ENCODE assay signal across 1 cellular context in the genomic region with DNA sequence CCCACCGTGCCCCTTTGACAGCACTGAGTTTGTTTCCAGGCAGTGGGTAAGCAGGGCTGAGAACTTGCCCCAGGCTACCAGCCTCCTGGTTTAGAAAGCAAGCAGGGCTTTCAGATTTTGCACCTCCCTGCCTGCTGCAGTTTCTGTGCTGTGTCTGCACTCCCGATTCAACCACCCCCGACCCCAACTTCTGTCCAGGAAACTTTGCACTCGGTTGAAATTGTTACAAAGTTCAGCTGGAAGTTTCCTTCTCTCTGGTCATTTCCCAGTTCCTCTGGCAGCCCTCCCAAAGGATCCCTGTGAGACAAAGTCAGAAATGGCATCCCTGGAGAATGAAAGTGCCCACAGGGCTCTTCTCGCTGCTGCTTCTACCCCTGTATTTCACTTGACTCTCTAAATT.
A peak's percentile ranks its signal among the peaks of the same experiment; 100 is the strongest.
TF ChIP-seq lines count a peak whose summit lies in the region.

No MANE protein-coding gene starts in this region.

TF ChIP-seq in HepG2, 621 proteins besides CTCF, POLR2A, EP300 and RAD21:
- no peak for TF ChIP-seq ZNF761 (CRISPR knock-in tag; conservative IDR thresholded peaks at IDR 0.05)
- TF ChIP-seq, protein P1, sequence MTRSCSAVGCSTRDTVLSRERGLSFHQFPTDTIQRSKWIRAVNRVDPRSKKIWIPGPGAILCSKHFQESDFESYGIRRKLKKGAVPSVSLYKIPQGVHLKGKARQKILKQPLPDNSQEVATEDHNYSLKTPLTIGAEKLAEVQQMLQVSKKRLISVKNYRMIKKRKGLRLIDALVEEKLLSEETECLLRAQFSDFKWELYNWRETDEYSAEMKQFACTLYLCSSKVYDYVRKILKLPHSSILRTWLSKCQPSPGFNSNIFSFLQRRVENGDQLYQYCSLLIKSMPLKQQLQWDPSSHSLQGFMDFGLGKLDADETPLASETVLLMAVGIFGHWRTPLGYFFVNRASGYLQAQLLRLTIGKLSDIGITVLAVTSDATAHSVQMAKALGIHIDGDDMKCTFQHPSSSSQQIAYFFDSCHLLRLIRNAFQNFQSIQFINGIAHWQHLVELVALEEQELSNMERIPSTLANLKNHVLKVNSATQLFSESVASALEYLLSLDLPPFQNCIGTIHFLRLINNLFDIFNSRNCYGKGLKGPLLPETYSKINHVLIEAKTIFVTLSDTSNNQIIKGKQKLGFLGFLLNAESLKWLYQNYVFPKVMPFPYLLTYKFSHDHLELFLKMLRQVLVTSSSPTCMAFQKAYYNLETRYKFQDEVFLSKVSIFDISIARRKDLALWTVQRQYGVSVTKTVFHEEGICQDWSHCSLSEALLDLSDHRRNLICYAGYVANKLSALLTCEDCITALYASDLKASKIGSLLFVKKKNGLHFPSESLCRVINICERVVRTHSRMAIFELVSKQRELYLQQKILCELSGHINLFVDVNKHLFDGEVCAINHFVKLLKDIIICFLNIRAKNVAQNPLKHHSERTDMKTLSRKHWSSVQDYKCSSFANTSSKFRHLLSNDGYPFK (CRISPR knock-in tag; IDR thresholded peaks at IDR 0.05; ENCODE audit: borderline replicate concordance): no peak
- TF ChIP-seq, protein P2, sequence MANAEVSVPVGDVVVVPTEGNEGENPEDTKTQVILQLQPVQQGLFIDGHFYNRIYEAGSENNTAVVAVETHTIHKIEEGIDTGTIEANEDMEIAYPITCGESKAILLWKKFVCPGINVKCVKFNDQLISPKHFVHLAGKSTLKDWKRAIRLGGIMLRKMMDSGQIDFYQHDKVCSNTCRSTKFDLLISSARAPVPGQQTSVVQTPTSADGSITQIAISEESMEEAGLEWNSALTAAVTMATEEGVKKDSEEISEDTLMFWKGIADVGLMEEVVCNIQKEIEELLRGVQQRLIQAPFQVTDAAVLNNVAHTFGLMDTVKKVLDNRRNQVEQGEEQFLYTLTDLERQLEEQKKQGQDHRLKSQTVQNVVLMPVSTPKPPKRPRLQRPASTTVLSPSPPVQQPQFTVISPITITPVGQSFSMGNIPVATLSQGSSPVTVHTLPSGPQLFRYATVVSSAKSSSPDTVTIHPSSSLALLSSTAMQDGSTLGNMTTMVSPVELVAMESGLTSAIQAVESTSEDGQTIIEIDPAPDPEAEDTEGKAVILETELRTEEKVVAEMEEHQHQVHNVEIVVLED (CRISPR knock-in tag; IDR thresholded peaks at IDR 0.05; ENCODE audit: borderline replicate concordance): no peak
- peak; percentile 14; the same call in 1 of the 2 replicates for TF ChIP-seq RARA (CRISPR knock-in tag; IDR thresholded peaks at IDR 0.05)
- 0 out of 2 replicates have a peak, but pooled peaks have one; percentile 22 for TF ChIP-seq ZNF441 (CRISPR knock-in tag; IDR thresholded peaks at IDR 0.05; ENCODE audit: borderline replicate concordance)
- TF ChIP-seq ZFP36 (IDR thresholded peaks at IDR 0.05; ENCODE audit: borderline replicate concordance, low read depth, low read length, partially characterized antibody): no peak
- TF ChIP-seq ZNF292 (CRISPR knock-in tag; IDR thresholded peaks at IDR 0.05; ENCODE audit: borderline replicate concordance, low read depth): peak; percentile 80; the same call in 1 of the 2 replicates
- TF ChIP-seq CEBPB (IDR thresholded peaks at IDR 0.05; ENCODE audit: borderline replicate concordance, low read depth, low read length): no peak
- TF ChIP-seq RNF2 (conservative IDR thresholded peaks at IDR 0.05; ENCODE audit: low read depth): no peak
- TF ChIP-seq ZNF329 (CRISPR knock-in tag; IDR thresholded peaks at IDR 0.05; ENCODE audit: low read depth): no peak
- TF ChIP-seq MIER2 (CRISPR knock-in tag; IDR thresholded peaks at IDR 0.05): no peak
- TF ChIP-seq, protein P3, sequence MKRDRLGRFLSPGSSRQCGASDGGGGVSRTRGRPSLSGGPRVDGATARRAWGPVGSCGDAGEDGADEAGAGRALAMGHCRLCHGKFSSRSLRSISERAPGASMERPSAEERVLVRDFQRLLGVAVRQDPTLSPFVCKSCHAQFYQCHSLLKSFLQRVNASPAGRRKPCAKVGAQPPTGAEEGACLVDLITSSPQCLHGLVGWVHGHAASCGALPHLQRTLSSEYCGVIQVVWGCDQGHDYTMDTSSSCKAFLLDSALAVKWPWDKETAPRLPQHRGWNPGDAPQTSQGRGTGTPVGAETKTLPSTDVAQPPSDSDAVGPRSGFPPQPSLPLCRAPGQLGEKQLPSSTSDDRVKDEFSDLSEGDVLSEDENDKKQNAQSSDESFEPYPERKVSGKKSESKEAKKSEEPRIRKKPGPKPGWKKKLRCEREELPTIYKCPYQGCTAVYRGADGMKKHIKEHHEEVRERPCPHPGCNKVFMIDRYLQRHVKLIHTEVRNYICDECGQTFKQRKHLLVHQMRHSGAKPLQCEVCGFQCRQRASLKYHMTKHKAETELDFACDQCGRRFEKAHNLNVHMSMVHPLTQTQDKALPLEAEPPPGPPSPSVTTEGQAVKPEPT (CRISPR knock-in tag; IDR thresholded peaks at IDR 0.05; ENCODE audit: low read depth): no peak
- TF ChIP-seq, protein P4, sequence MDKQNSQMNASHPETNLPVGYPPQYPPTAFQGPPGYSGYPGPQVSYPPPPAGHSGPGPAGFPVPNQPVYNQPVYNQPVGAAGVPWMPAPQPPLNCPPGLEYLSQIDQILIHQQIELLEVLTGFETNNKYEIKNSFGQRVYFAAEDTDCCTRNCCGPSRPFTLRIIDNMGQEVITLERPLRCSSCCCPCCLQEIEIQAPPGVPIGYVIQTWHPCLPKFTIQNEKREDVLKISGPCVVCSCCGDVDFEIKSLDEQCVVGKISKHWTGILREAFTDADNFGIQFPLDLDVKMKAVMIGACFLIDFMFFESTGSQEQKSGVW (CRISPR knock-in tag; IDR thresholded peaks at IDR 0.05; ENCODE audit: borderline replicate concordance): no peak
- TF ChIP-seq, protein P5, sequence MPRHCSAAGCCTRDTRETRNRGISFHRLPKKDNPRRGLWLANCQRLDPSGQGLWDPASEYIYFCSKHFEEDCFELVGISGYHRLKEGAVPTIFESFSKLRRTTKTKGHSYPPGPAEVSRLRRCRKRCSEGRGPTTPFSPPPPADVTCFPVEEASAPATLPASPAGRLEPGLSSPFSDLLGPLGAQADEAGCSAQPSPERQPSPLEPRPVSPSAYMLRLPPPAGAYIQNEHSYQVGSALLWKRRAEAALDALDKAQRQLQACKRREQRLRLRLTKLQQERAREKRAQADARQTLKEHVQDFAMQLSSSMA (CRISPR knock-in tag; IDR thresholded peaks at IDR 0.05): 0 out of 2 replicates have a peak, but pooled peaks have one; percentile 61
- no peak for TF ChIP-seq TAF1 (CRISPR knock-in tag; IDR thresholded peaks at IDR 0.05)
- TF ChIP-seq, protein P6, sequence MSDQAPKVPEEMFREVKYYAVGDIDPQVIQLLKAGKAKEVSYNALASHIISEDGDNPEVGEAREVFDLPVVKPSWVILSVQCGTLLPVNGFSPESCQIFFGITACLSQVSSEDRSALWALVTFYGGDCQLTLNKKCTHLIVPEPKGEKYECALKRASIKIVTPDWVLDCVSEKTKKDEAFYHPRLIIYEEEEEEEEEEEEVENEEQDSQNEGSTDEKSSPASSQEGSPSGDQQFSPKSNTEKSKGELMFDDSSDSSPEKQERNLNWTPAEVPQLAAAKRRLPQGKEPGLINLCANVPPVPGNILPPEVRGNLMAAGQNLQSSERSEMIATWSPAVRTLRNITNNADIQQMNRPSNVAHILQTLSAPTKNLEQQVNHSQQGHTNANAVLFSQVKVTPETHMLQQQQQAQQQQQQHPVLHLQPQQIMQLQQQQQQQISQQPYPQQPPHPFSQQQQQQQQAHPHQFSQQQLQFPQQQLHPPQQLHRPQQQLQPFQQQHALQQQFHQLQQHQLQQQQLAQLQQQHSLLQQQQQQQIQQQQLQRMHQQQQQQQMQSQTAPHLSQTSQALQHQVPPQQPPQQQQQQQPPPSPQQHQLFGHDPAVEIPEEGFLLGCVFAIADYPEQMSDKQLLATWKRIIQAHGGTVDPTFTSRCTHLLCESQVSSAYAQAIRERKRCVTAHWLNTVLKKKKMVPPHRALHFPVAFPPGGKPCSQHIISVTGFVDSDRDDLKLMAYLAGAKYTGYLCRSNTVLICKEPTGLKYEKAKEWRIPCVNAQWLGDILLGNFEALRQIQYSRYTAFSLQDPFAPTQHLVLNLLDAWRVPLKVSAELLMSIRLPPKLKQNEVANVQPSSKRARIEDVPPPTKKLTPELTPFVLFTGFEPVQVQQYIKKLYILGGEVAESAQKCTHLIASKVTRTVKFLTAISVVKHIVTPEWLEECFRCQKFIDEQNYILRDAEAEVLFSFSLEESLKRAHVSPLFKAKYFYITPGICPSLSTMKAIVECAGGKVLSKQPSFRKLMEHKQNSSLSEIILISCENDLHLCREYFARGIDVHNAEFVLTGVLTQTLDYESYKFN (CRISPR knock-in tag; conservative IDR thresholded peaks at IDR 0.05): 0 out of 2 replicates have a peak, but pooled peaks have one; percentile 34
- peak; percentile 12; the same call in 1 of the 2 replicates for TF ChIP-seq HNF4G (IDR thresholded peaks at IDR 0.05; ENCODE audit: borderline replicate concordance, low read depth, low read length)
- peak; percentile 53; the same call in 1 of the 2 replicates for TF ChIP-seq HNF4G (CRISPR knock-in tag; IDR thresholded peaks at IDR 0.05; ENCODE audit: borderline replicate concordance, low read depth)
- no peak for TF ChIP-seq ZNF790 (CRISPR knock-in tag; IDR thresholded peaks at IDR 0.05; ENCODE audit: borderline replicate concordance)
- TF ChIP-seq PPARG (CRISPR knock-in tag; conservative IDR thresholded peaks at IDR 0.05): peak; percentile 62
- TF ChIP-seq ZSCAN29 (CRISPR knock-in tag; conservative IDR thresholded peaks at IDR 0.05): no peak
